Comparison of ENCODE assay signal across 9 cellular contexts in genomic region chr21:42309753-42310213, GRCh38. TPM values are rescaled to one million over a fixed set of nuclear protein-coding genes. Genes with fewer than 3 reads are reported as not detected.
A peak's percentile ranks its signal among the peaks of the same experiment; 100 is the strongest.
DNase-seq lines count a peak whose midpoint lies in the region; ATAC-seq, FAIRE-seq and TF ChIP-seq lines count a peak whose summit lies in the region.
"Had no signal": no experiment of that assay in that cellular context is flagged by ENCODE, and none has a peak within 500 bp of the region (broad histone marks: within the 10 kb centered on the region; RNA-seq: fewer than 3 reads in every experiment).

No MANE protein-coding gene starts in this region.

- CTCF ChIA-PET in T-cell (lab: Charles Lee): interaction anchor here (0.6 to 0.9 kb wide), 9 partner anchors 9 to 383 kb away, joined by 3 to 11 read pairs (median 4); partner anchors contain the start of gene UBASH3A (in 1 of the 2)

- no peak overlapping the region for H3K27ac Mint-ChIP-seq in T-cell
- H3K27ac Mint-ChIP-seq: activated naive CD4-positive, alpha-beta T cell treated with anti-CD3 and anti-CD28 coated beads, Interleukin-2, amount 50 U/mL, for 24 hours had no signal

- no peaks in the 10 kb centered on the region for H3K36me3 Mint-ChIP-seq in T-cell
- H3K36me3 Mint-ChIP-seq: activated naive CD4-positive, alpha-beta T cell treated with anti-CD3 and anti-CD28 coated beads, Interleukin-2, amount 50 U/mL, for 24 hours had no signal

- H3K4me2 ChIP-seq in DOHH2 (ENCODE audit: low read length): no peak overlapping the region

- WGBS in small intestine, 3 donors: 11 to 21% (median 20%) methylated on average over 19 to 22 of the region's 22 CpGs

- POLR2A ChIA-PET in T-cell (lab: Charles Lee): no interaction called here

- H3K79me2 ChIP-seq in DOHH2 (ENCODE audit: control insufficient read depth, low read length): no peaks in the 10 kb centered on the region

- H3K36me3 ChIP-seq in DOHH2 (ENCODE audit: control insufficient read depth, low read length) (no peaks in the 10 kb centered on the region), small intestine (ENCODE audit: control insufficient read depth in 2 of 2, insufficient read depth in 2 of 2, low read length in 2 of 2) (no peaks in the 10 kb centered on the region)

- no peaks in the 10 kb centered on the region for H4K20me1 ChIP-seq in DOHH2 (ENCODE audit: control insufficient read depth, insufficient read depth, low read depth, low read length)

- H3K9me3 Mint-ChIP-seq in T-cell: no peaks in the 10 kb centered on the region
- H3K9me3 Mint-ChIP-seq: activated naive CD4-positive, alpha-beta T cell treated with anti-CD3 and anti-CD28 coated beads, Interleukin-2, amount 50 U/mL, for 24 hours had no signal

- DNase-seq in LNCaP clone FGC (ENCODE audit: low read depth): no peak
- DNase-seq in T-cell: peak; percentile 23 to 80 (median 67)
- peak; percentile 5 for DNase-seq in amniotic epithelial cell (ENCODE audit: low read depth)
- DNase-seq in hypothalamus (lab: John Stamatoyannopoulos, UW): peak in 31 of 51 donors; percentile 10 to 79 (median 35)
- peak; percentile 54 for DNase-seq in small intestine

- ATAC-seq in T-cell (replicated peaks in 1 of 4): peak; percentile 58 to 77 (median 71)
- no peak for ATAC-seq in HG02588 (IDR thresholded peaks at IDR 0.05; ENCODE audit: unreplicated experiment)
- no peak for ATAC-seq in GM21619 (IDR thresholded peaks at IDR 0.05; ENCODE audit: unreplicated experiment)

- no peak for FAIRE-seq in small intestine (lab: Jason Lieb, UNC)

- no peaks in the 10 kb centered on the region for H3K9me2 ChIP-seq in DOHH2 (replicated peaks; ENCODE audit: control insufficient read depth, low read length)

- peaks cover 0 to 11% (median 10%) of the 10 kb centered on the region in 3 donors for H3K4me1 Mint-ChIP-seq in T-cell

- H3K27ac ChIP-seq in DOHH2 (ENCODE audit: low read depth, low read length) (no peak overlapping the region), small intestine (ENCODE audit: low read depth in 1 of 2, low read length in 1 of 2) (no peak overlapping the region)

- H3K27me3 ChIP-seq in DOHH2 (ENCODE audit: control insufficient read depth, low read length) (peaks cover 12% of the 10 kb centered on the region), small intestine (ENCODE audit: control insufficient read depth in 2 of 2, insufficient read depth in 2 of 2, low read length in 2 of 2) (no peaks in the 10 kb centered on the region)

- TF ChIP-seq CTCF in DOHH2 (IDR thresholded peaks at IDR 0.05; ENCODE audit: low read depth, low read length, poor library complexity, severe bottlenecking) (peak; percentile 91), LNCaP clone FGC (IDR thresholded peaks at IDR 0.05; ENCODE audit: control insufficient read depth, extremely low read depth, insufficient read depth) (peak; percentile 93)

- no peaks in the 10 kb centered on the region for H3K9me3 ChIP-seq in DOHH2 (ENCODE audit: control insufficient read depth, insufficient read depth, low read length)
- no peaks in the 10 kb centered on the region for H3K9me3 ChIP-seq in small intestine (ENCODE audit: control insufficient read depth, low read depth)

- peak overlapping the region in 1 of 3 donors; percentile 27 for H3K4me3 Mint-ChIP-seq in T-cell

- H3K27me3 Mint-ChIP-seq in T-cell: peaks cover 0 to 7% of the 10 kb centered on the region in 2 donors
- H3K27me3 Mint-ChIP-seq: activated naive CD4-positive, alpha-beta T cell treated with anti-CD3 and anti-CD28 coated beads, Interleukin-2, amount 50 U/mL, for 24 hours had no signal

- H3K4me3 ChIP-seq in DOHH2 (ENCODE audit: low read length) (no peak overlapping the region), LNCaP clone FGC (ENCODE audit: low read depth, low read length) (no peak overlapping the region), small intestine (ENCODE audit: low read depth in 1 of 2, low read length in 2 of 2) (no peak overlapping the region)

- no peaks in the 10 kb centered on the region for H3F3A ChIP-seq in DOHH2 (ENCODE audit: control insufficient read depth, insufficient read depth)

- H3K4me1 ChIP-seq in DOHH2 (ENCODE audit: control insufficient read depth, low read length): no peaks in the 10 kb centered on the region
- peaks cover 2 to 3% of the 10 kb centered on the region in 2 donors for H3K4me1 ChIP-seq in small intestine (ENCODE audit: control insufficient read depth in 2 of 2, insufficient read depth in 1 of 2, low read depth in 1 of 2, low read length in 1 of 2)

RNA-seq across cellular contexts. Expression of gene TFF3, which starts 5.4 kb away (rescaled TPM):
- total RNA-seq in T-cell: 1 to 10 TPM in 2 of 5 donors, not detected in 3; 1.3 to 1.7 TPM
- polyA plus RNA-seq in small intestine: 1,000 to 10,000 TPM in 1 of 3 donors, 100 to 1,000 TPM in 2; 758 to 1,395 (median 965) TPM

RNA-seq across cellular contexts. Expression of gene TFF2, which starts 41.0 kb away (rescaled TPM):
- under 1 TPM in 1 of 5 donors, not detected in 4; 0.38 TPM for total RNA-seq in T-cell
- polyA plus RNA-seq in small intestine: 1 to 10 TPM in 2 of 3 donors, not detected in 1; 1.4 to 5.0 TPM

RNA-seq across cellular contexts. Expression of gene TFF1, which starts 56.6 kb away (rescaled TPM):
- 1 to 10 TPM in 2 of 5 donors, not detected in 3; 1.2 to 1.3 TPM for total RNA-seq in T-cell
- 100 to 1,000 TPM; 130 to 187 (median 144) TPM for polyA plus RNA-seq in small intestine

Comparison
In these comparisons a context has a peak if more than half of its experiments do, and no peak if none do; other contexts are left out.
1. ATAC-seq: peak in T-cell (4 of 4); none in HG02588 (single experiment) and GM21619 (single experiment).